In genomic region chr21:29024474-29025327, GRCh38 we compare ENCODE assay signal across 8 cellular contexts. TPM values are rescaled to one million over a fixed set of nuclear protein-coding genes. Genes with fewer than 3 reads are reported as not detected.
A peak's percentile ranks its signal among the peaks of the same experiment; 100 is the strongest.
DNase-seq lines count a peak whose midpoint lies in the region; ATAC-seq, FAIRE-seq and TF ChIP-seq lines count a peak whose summit lies in the region.

TSS of gene USP16 (plus strand) at chr21:29024668. CDS start at chr21:29027914, 3,246 bp downstream.

- H3K27ac ChIP-seq in 22Rv1 (peak within 1 kb of the TSS; percentile 87), body of pancreas (peak within 1 kb of the TSS; percentile 91 to 98 (median 94))

- H3K4me3 ChIP-seq in body of pancreas, result peak within 1 kb of the TSS; percentile 33 to 35

- peak; percentile 54 to 90 (median 85) for TF ChIP-seq POLR2A in body of pancreas (IDR thresholded peaks at IDR 0.05)

- TF ChIP-seq CTCF in 22Rv1 (IDR thresholded peaks at IDR 0.05) (no peak), body of pancreas (IDR thresholded peaks at IDR 0.05) (peak in 4 of 7 experiments; percentile 41 to 51 (median 49))

- H3K27me3 ChIP-seq in body of pancreas, result no peaks in the 10 kb centered on the region

- intact Hi-C loops in body of pancreas (cut with DNase I), result no loop called here
- intact Hi-C loops in sciatic nerve (cut with DNase I), result loop anchor here (10.0 kb wide), 1 partner anchor 50 kb away; the partner anchor contains the start of gene CCT8

- H3K4me1 ChIP-seq in body of pancreas, result peaks cover 14% of the 10 kb centered on the region

- WGBS in body of pancreas, 2 donors, result 0 to 1% methylated on average over 24 to 48 of the region's 48 CpGs

- DNase-seq in NCI-H2107 treated with DMSO at 0.1 percent for 48 hours (lab: John Stamatoyannopoulos, UW; ENCODE audit: unreplicated experiment) (peak; percentile 97), body of pancreas (peak; percentile 95 to 97 (median 96)), iPS DF 19.7 (ENCODE audit: low read depth, low spot score) (peak; percentile 88), sciatic nerve (ENCODE audit: low spot score) (peak; percentile 96)

- no peaks in the 10 kb centered on the region for H3K9me3 ChIP-seq in body of pancreas

- ATAC-seq in GM18520 (IDR thresholded peaks at IDR 0.05; ENCODE audit: unreplicated experiment), result peak; percentile 97
- peak; percentile 97 for ATAC-seq in HG03064 (IDR thresholded peaks at IDR 0.05; ENCODE audit: low read depth, unreplicated experiment)
- peak; percentile 97 for ATAC-seq in body of pancreas
- ATAC-seq in sciatic nerve, result peak; percentile 99

- peak; percentile 51 for FAIRE-seq in TTC549 (lab: Jason Lieb, UNC)

- no peaks in the 10 kb centered on the region for H3K36me3 ChIP-seq in body of pancreas (replicated peaks in 1 of 2; ENCODE audit: insufficient read depth in 1 of 2, low read depth in 2 of 2)

RNA-seq across cellular contexts. Expression of gene USP16, which starts in this region (rescaled TPM):
- total RNA-seq in body of pancreas, result 10 to 100 TPM; 17.5 to 24.1 TPM
- 53.7 TPM for total RNA-seq in sciatic nerve

Comparison
In these comparisons a context has a peak if more than half of its experiments do, and no peak if none do; other contexts are left out.
1. Peak in every context shown above with its lines: DNase-seq, ATAC-seq, H3K4me3 ChIP-seq and H3K27ac ChIP-seq.